ENCODE assay signal across 8 cellular contexts in the genomic region with DNA sequence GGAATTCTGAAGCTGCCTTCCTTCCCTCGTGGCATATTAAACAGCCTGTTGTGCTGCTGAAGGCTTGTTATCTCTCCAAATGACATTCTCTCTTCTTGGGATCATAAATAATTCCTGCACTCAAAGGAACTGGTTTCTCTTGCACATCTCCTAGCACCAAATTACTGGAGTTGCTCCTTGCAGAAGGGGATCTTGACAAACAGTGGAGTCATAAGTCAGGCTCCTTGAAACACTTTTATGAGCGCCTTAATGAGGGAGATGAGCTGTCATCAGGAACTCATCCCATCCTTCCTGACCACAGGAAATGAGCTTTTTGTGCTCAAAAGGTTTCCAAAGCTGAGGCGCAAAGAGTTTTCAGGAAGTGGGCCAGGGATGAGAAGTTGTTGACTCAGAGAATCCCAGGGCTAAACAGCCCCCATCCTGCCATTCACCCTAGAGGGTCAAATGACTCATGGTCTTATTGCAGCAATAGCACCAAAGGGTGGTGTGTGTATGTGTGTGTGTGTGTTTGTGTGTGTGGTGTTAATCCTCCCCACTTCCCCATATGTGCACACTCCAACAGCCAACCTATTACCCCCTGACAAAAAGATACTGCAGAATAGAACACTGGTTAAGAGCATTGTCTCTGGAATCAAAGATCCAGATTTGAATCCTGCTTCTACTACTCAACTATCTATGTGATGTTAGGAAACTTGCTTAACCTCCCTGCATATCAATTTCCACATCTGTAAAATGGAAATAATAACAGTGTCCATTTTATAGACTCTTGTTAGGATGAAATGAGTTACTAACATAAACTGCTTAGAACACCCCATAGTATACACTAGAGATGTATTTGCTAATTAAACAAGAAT. TPM values are rescaled to one million over a fixed set of nuclear protein-coding genes. Genes with fewer than 3 reads are reported as not detected.
A peak's percentile ranks its signal among the peaks of the same experiment; 100 is the strongest.
DNase-seq lines count a peak whose midpoint lies in the region; ATAC-seq and TF ChIP-seq lines count a peak whose summit lies in the region.

No MANE protein-coding gene starts in this region.

- WGBS in esophagus squamous epithelium, 2 donors = 12 to 13% methylated on average over 2 to 3 of the region's 3 CpGs

- intact Hi-C loops in PC-3 (cut with micrococcal nuclease) (loop anchor here (1.0 to 5.0 kb wide), 4 partner anchors 23 to 176 kb away; a partner anchor contains a TSS), esophagus squamous epithelium (cut with DNase I) (no loop called here), dorsolateral prefrontal cortex (cut with DNase I) (loop anchor here (5.0 kb wide), 3 partner anchors 34 to 66 kb away; a partner anchor contains a TSS)

- no peak overlapping the region for H2AFZ ChIP-seq in PC-3 (ENCODE audit: low read length)

- H3K9me3 ChIP-seq in PC-3 (ENCODE audit: low read length) (no peaks in the 10 kb centered on the region), esophagus squamous epithelium (no peaks in the 10 kb centered on the region)

- peak overlapping the region; percentile 97 for H3K27ac ChIP-seq in PC-3 (ENCODE audit: low read length)
- H3K27ac ChIP-seq in esophagus squamous epithelium = peak overlapping the region in 3 of 4 donors; percentile 53 to 67 (median 64)
- H3K27ac ChIP-seq in dorsolateral prefrontal cortex = peak overlapping the region in 28 of 59 donors; percentile 1 to 90 (median 31)

- POLR2A ChIA-PET in PC-3 (lab: Charles Lee; ENCODE audit: unreplicated experiment) = interaction anchor here (1.0 to 1.1 kb wide), 3 partner anchors 13 to 22 kb away, joined by 5 to 6 read pairs (median 5); no protein-coding TSS in a partner anchor

- H3K36me3 ChIP-seq in PC-3 (ENCODE audit: low read depth, low read length) (no peaks in the 10 kb centered on the region), esophagus squamous epithelium (no peaks in the 10 kb centered on the region)

- H3K79me2 ChIP-seq in PC-3 (ENCODE audit: low read length) = peaks cover 17% of the 10 kb centered on the region

- TSS peak; percentile 45 for BruUV-seq in PC-3 (replicated peaks; lab: Mats Ljungman, UMichigan)

- no peak for TF ChIP-seq POLR2A in esophagus squamous epithelium (IDR thresholded peaks at IDR 0.05)

- CTCF ChIA-PET in PC-3 (lab: Charles Lee) = interaction anchor here (0.9 to 1.0 kb wide), 3 partner anchors 22 to 255 kb away, joined by 3 to 12 read pairs (median 4); no protein-coding TSS in a partner anchor

- peak overlapping the region; percentile 80 for H3K9ac ChIP-seq in PC-3 (ENCODE audit: low read length)

- H3F3A ChIP-seq in PC-3 (ENCODE audit: low read length, unreplicated experiment) = peaks cover 8% of the 10 kb centered on the region

- H4K20me1 ChIP-seq in PC-3 (ENCODE audit: low read length) = peaks cover 12% of the 10 kb centered on the region

- H3K27me3 ChIP-seq in PC-3 (ENCODE audit: low read length) (no peaks in the 10 kb centered on the region), esophagus squamous epithelium (no peaks in the 10 kb centered on the region), dorsolateral prefrontal cortex (no peaks in the 10 kb centered on the region)

- peak; percentile 47 for ATAC-seq in PC-3
- ATAC-seq in left lobe of liver = no peak
- no peak for ATAC-seq in HG03442 (IDR thresholded peaks at IDR 0.05; ENCODE audit: unreplicated experiment)

- H3K4me2 ChIP-seq in PC-3 (ENCODE audit: low read length) = peak overlapping the region; percentile 67

- peaks cover 47% of the 10 kb centered on the region for H3K4me1 ChIP-seq in PC-3 (ENCODE audit: insufficient read depth, low read length)
- H3K4me1 ChIP-seq in esophagus squamous epithelium = peaks cover 8 to 49% (median 36%) of the 10 kb centered on the region in 3 donors

- TF ChIP-seq CTCF in PC-3 (conservative IDR thresholded peaks at IDR 0.05; ENCODE audit: low read depth, low read length) (no peak), esophagus squamous epithelium (IDR thresholded peaks at IDR 0.05) (no peak), dorsolateral prefrontal cortex (IDR thresholded peaks at IDR 0.05 in 54 of 56, conservative IDR thresholded peaks at IDR 0.05 in 2 of 56; ENCODE audit: low read depth in 1 of 56, partially characterized antibody in 56 of 56) (no peak)

- peak; percentile 74 for DNase-seq in GDM1 (lab: John Stamatoyannopoulos, UW)
- DNase-seq in PC-3 = peak; percentile 99
- DNase-seq in esophagus squamous epithelium (lab: John Stamatoyannopoulos, UW) = no peak
- peak; percentile 73 for DNase-seq in pulmonary artery endothelial cell (ENCODE audit: low read depth, low spot score)
- DNase-seq in left lobe of liver (ENCODE audit: low spot score) = no peak
- no peak for DNase-seq in NCI-H1417 (lab: John Stamatoyannopoulos, UW)
- no peak for DNase-seq in dorsolateral prefrontal cortex

- H3K9me2 ChIP-seq in PC-3 (replicated peaks; ENCODE audit: low read length) = no peaks in the 10 kb centered on the region

- H3K4me3 ChIP-seq in PC-3 (ENCODE audit: low read length) = no peak overlapping the region; the same call in 1 of the 2 replicates
- H3K4me3 ChIP-seq in esophagus squamous epithelium = no peak overlapping the region
- H3K4me3 ChIP-seq in dorsolateral prefrontal cortex = no peak overlapping the region

RNA-seq across cellular contexts. Expression of a gene that starts 2.8 kb away (rescaled TPM):
- 125 and 134 TPM in 2 replicates for total RNA-seq in PC-3 (2014; rRNA removed)
- 10 to 100 TPM; 27.4 to 92.1 (median 50.6) TPM for total RNA-seq in esophagus squamous epithelium
- total RNA-seq in pulmonary artery endothelial cell = 80.6 and 84.7 TPM in 2 replicates
- total RNA-seq in left lobe of liver = 48.0 TPM
- 100 to 1,000 TPM in 34 of 120 experiments, 10 to 100 TPM in 86; 68.2 to 158 (median 93.1) TPM for total RNA-seq in dorsolateral prefrontal cortex

RNA-seq across cellular contexts. Expression of a gene that starts 38.7 kb away (rescaled TPM):
- total RNA-seq in PC-3 (2014; rRNA removed) (0.84 and 1.6 TPM in 2 replicates), esophagus squamous epithelium (1 to 10 TPM; 2.1 to 6.1 (median 4.0) TPM), pulmonary artery endothelial cell (5.9 and 10.5 TPM in 2 replicates), left lobe of liver (1.3 TPM), dorsolateral prefrontal cortex (10 to 100 TPM in 20 of 120 experiments, 1 to 10 TPM in 100; 4.8 to 12.9 (median 8.1) TPM)

Comparison
In these comparisons a context has a peak if more than half of its experiments do, and no peak if none do; other contexts are left out.
1. DNase-seq: peak in GDM1 (single experiment), PC-3 (single experiment) and pulmonary artery endothelial cell (single experiment); none in esophagus squamous epithelium (single experiment), left lobe of liver (single experiment), NCI-H1417 (0 of 3) and dorsolateral prefrontal cortex (0 of 10).